32 cellular contexts compared by ENCODE assay signal in genomic region chr15:60544581-60545115, GRCh38.
DNase-seq lines count a peak whose midpoint lies in the region; ATAC-seq and TF ChIP-seq lines count a peak whose summit lies in the region.
"Had no signal": no experiment of that assay in that cellular context is flagged by ENCODE, and none has a peak within 500 bp of the region (broad histone marks: within the 10 kb centered on the region; RNA-seq: fewer than 3 reads in every experiment).

No MANE protein-coding gene starts in this region.

- ATAC-seq in activated T-cell treated with anti-CD3 and anti-CD28 coated beads, Interleukin-2, amount 50 U/mL, for 4 hours: no peak
- ATAC-seq in effector memory CD8-positive, alpha-beta T cell (replicated peaks): no peak
- ATAC-seq in gastrocnemius medialis: no peak
- no peak for ATAC-seq in HG03571 (IDR thresholded peaks at IDR 0.05; ENCODE audit: unreplicated experiment)
- ATAC-seq: activated naive CD4-positive, alpha-beta T cell treated with anti-CD3 and anti-CD28 coated beads, Interleukin-2, amount 50 U/mL, for 72 hours; heart right ventricle; left lung; right cardiac atrium had no signal

- no peaks in the 10 kb centered on the region for H3K27me3 ChIP-seq in gastrocnemius medialis
- H3K27me3 ChIP-seq: BE2C, heart right ventricle, left lung, ovary, spleen, thyroid gland had no signal

- H3K4me1 Mint-ChIP-seq in activated T-cell treated with anti-CD3 and anti-CD28 coated beads, Interleukin-2, amount 50 U/mL, for 4 hours (ENCODE audit: low read depth): peaks cover 96% of the 10 kb centered on the region
- peaks cover 96% of the 10 kb centered on the region for H3K4me1 Mint-ChIP-seq in activated CD4-positive, alpha-beta memory T cell treated with anti-CD3 and anti-CD28 coated beads for 36 hours (ENCODE audit: low read depth)
- H3K4me1 Mint-ChIP-seq in effector memory CD8-positive, alpha-beta T cell (ENCODE audit: low read depth in 2 of 2): peaks cover 79 to 88% of the 10 kb centered on the region in 2 donors

- POLR2A ChIA-PET in activated CD4-positive, alpha-beta memory T cell treated with anti-CD3 and anti-CD28 coated beads for 36 hours (lab: Charles Lee): interaction anchor here (0.9 to 2.1 kb wide), 5 partner anchors 34 to 40 kb away, joined by 3 to 9 read pairs (median 4); no protein-coding TSS in a partner anchor

- CTCF ChIA-PET in activated CD4-positive, alpha-beta memory T cell treated with anti-CD3 and anti-CD28 coated beads for 36 hours (lab: Charles Lee): interaction anchor here (1.2 to 10.2 kb wide), 4 partner anchors 24 to 388 kb away, joined by 3 to 82 read pairs (median 11); no protein-coding TSS in a partner anchor

- H3K27ac ChIP-seq in gastrocnemius medialis: peak overlapping the region in 3 of 4 donors; percentile 25 to 77 (median 54)
- H3K27ac ChIP-seq: epithelial cell of prostate, heart right ventricle, left lung, ovary, RWPE1, SK-N-MC, thyroid gland, WERI-Rb-1 had no signal

- TF ChIP-seq CTCF in gastrocnemius medialis (IDR thresholded peaks at IDR 0.05 in 4 of 5, conservative IDR thresholded peaks at IDR 0.05 in 1 of 5): no peak

- no peaks in the 10 kb centered on the region for H3K9me3 ChIP-seq in gastrocnemius medialis
- H3K9me3 ChIP-seq: BE2C, heart right ventricle, left lung, ovary, spleen, thyroid gland had no signal

- in situ Hi-C loops in gastrocnemius medialis (cut with MboI; ENCODE audit: low sequenced_read_pairs in 4 of 4): no loop called here

- DNase-seq in activated T-cell treated with anti-CD3 and anti-CD28 coated beads, Interleukin-2, amount 50 U/mL, for 4 hours: no peak
- no peak for DNase-seq in activated T-cell treated with anti-CD3 and anti-CD28 coated beads, Interleukin-2, amount 50 U/mL, for 1 hour
- no peak for DNase-seq in activated CD4-positive, alpha-beta memory T cell treated with anti-CD3 and anti-CD28 coated beads for 36 hours
- DNase-seq in effector memory CD8-positive, alpha-beta T cell: no peak
- DNase-seq in gastrocnemius medialis (no peak), putamen (ENCODE audit: low spot score) (no peak), SHP77 (lab: John Stamatoyannopoulos, UW) (no peak)
- DNase-seq: BE2C; central memory CD4-positive, alpha-beta T cell; HCEC 1CT; heart right ventricle; KBM-7; left lung; MM.1S; NCI-H1417 treated with DMSO at 0.1 percent for 48 hours; NCI-H2081 treated with DMSO at 0.1 percent for 48 hours; NCI-H345; NCI-H748 treated with DMSO at 0.1 percent for 48 hours; ovary; right cardiac atrium; spleen; stimulated activated CD4-positive, alpha-beta T cell treated with anti-CD3 and anti-CD28 coated beads, Interleukin-4, amount 100 ng/mL, for 24 hours; stimulated activated naive CD4-positive, alpha-beta T cell treated with Interleukin-2 at 50 U/mL for 16 hours; thyroid gland; WERI-Rb-1 had no signal

- no peaks in the 10 kb centered on the region for H3K9me3 Mint-ChIP-seq in activated T-cell treated with anti-CD3 and anti-CD28 coated beads, Interleukin-2, amount 50 U/mL, for 4 hours
- no peaks in the 10 kb centered on the region for H3K9me3 Mint-ChIP-seq in activated CD4-positive, alpha-beta memory T cell treated with anti-CD3 and anti-CD28 coated beads for 36 hours
- no peaks in the 10 kb centered on the region for H3K9me3 Mint-ChIP-seq in effector memory CD8-positive, alpha-beta T cell
- H3K9me3 Mint-ChIP-seq: activated naive CD4-positive, alpha-beta T cell treated with anti-CD3 and anti-CD28 coated beads, Interleukin-2, amount 50 U/mL, for 72 hours; activated T-helper 2 cell treated with anti-CD3 and anti-CD28 coated beads, Interferon-gamma antibody, Interleukin-2, Interleukin-4, amounts not matched to agents 10 μg/mL and 5 μg/mL and 100 μg/mL, durations not matched to agents 14 hours and 24 hours and 36 hours; nephron had no signal

- peak overlapping the region; percentile 88 for H3K27ac Mint-ChIP-seq in activated CD4-positive, alpha-beta memory T cell treated with anti-CD3 and anti-CD28 coated beads for 36 hours
- H3K27ac Mint-ChIP-seq in effector memory CD8-positive, alpha-beta T cell: peak overlapping the region; percentile 98 to 99
- H3K27ac Mint-ChIP-seq: nephron had no signal

- intact Hi-C loops in activated CD4-positive, alpha-beta memory T cell treated with anti-CD3 and anti-CD28 coated beads for 36 hours (cut with micrococcal nuclease): no loop called here
- intact Hi-C loops in gastrocnemius medialis (cut with DNase I; ENCODE audit: low total_unique reads): no loop called here

- H3K4me1 ChIP-seq in gastrocnemius medialis: peaks cover 54 to 65% of the 10 kb centered on the region in 2 donors
- H3K4me1 ChIP-seq: BE2C, left lung had no signal

- no peak overlapping the region for H3K4me3 ChIP-seq in gastrocnemius medialis
- H3K4me3 ChIP-seq: heart right ventricle, left lung, ovary, SK-N-MC, spleen, thyroid gland had no signal

- peaks cover 26% of the 10 kb centered on the region for H3K36me3 Mint-ChIP-seq in activated T-cell treated with anti-CD3 and anti-CD28 coated beads, Interleukin-2, amount 50 U/mL, for 4 hours (ENCODE audit: insufficient read depth)
- peaks cover 20% of the 10 kb centered on the region for H3K36me3 Mint-ChIP-seq in activated CD4-positive, alpha-beta memory T cell treated with anti-CD3 and anti-CD28 coated beads for 36 hours
- H3K36me3 Mint-ChIP-seq in effector memory CD8-positive, alpha-beta T cell (ENCODE audit: insufficient read depth): peaks cover 88% of the 10 kb centered on the region

- no peaks in the 10 kb centered on the region for H3K36me3 ChIP-seq in gastrocnemius medialis
- H3K36me3 ChIP-seq: BE2C, left lung, ovary, spleen, thyroid gland, WERI-Rb-1 had no signal

- H3K27me3 Mint-ChIP-seq in activated T-cell treated with anti-CD3 and anti-CD28 coated beads, Interleukin-2, amount 50 U/mL, for 4 hours (ENCODE audit: low read depth): no peaks in the 10 kb centered on the region
- H3K27me3 Mint-ChIP-seq in activated CD4-positive, alpha-beta memory T cell treated with anti-CD3 and anti-CD28 coated beads for 36 hours: no peaks in the 10 kb centered on the region
- H3K27me3 Mint-ChIP-seq in effector memory CD8-positive, alpha-beta T cell: no peaks in the 10 kb centered on the region

- peak overlapping the region; percentile 24 for H3K4me3 Mint-ChIP-seq in activated T-cell treated with anti-CD3 and anti-CD28 coated beads, Interleukin-2, amount 50 U/mL, for 4 hours
- H3K4me3 Mint-ChIP-seq in activated CD4-positive, alpha-beta memory T cell treated with anti-CD3 and anti-CD28 coated beads for 36 hours: no peak overlapping the region
- H3K4me3 Mint-ChIP-seq in effector memory CD8-positive, alpha-beta T cell: peak overlapping the region; percentile 43 to 71
- H3K4me3 Mint-ChIP-seq: nephron had no signal

- TF ChIP-seq POLR2A in gastrocnemius medialis (IDR thresholded peaks at IDR 0.05): no peak
